Comparison of ENCODE assay signal across 35 cellular contexts in genomic region chr1:82260051-82260450, GRCh38.
DNase-seq lines count a peak whose midpoint lies in the region; ATAC-seq and TF ChIP-seq lines count a peak whose summit lies in the region.
"Had no signal": no experiment of that assay in that cellular context is flagged by ENCODE, and none has a peak within 500 bp of the region (broad histone marks: within the 10 kb centered on the region; RNA-seq: fewer than 3 reads in every experiment).

No MANE protein-coding gene starts in this region.

- H3K4me3 ChIP-seq in Peyer's patch, result no peak overlapping the region
- H3K4me3 ChIP-seq: ascending aorta, heart right ventricle, neural progenitor cell, right atrium auricular region, smooth muscle cell, suprapubic skin, upper lobe of left lung had no signal

- peaks cover 11% of the 10 kb centered on the region for H3K4me1 Mint-ChIP-seq in glutamatergic neuron (ENCODE audit: low read depth, unreplicated experiment)
- H3K4me1 Mint-ChIP-seq: activated CD8-positive, alpha-beta memory T cell treated with anti-CD3 and anti-CD28 coated beads, Interleukin-2, amount 10 ng/mL, durations not matched to agents 7 days and 5 days; activated naive CD8-positive, alpha-beta T cell treated with anti-CD3 and anti-CD28 coated beads, Interleukin-2, amount 10 ng/mL, durations not matched to agents 7 days and 5 days; central memory CD8-positive, alpha-beta T cell had no signal

- H3K36me3 ChIP-seq in Peyer's patch, result no peaks in the 10 kb centered on the region
- H3K36me3 ChIP-seq: ascending aorta, heart right ventricle, neural progenitor cell, right atrium auricular region, suprapubic skin, upper lobe of left lung had no signal

- no peaks in the 10 kb centered on the region for H3K27me3 ChIP-seq in Peyer's patch
- H3K27me3 ChIP-seq: ascending aorta, heart right ventricle, neural progenitor cell, right atrium auricular region, suprapubic skin, upper lobe of left lung had no signal

- H3K27ac ChIP-seq in Peyer's patch, result no peak overlapping the region
- H3K27ac ChIP-seq: ascending aorta, heart right ventricle, neural progenitor cell, right atrium auricular region, suprapubic skin, upper lobe of left lung had no signal

- no peak for ATAC-seq in HG02642 (IDR thresholded peaks at IDR 0.05; ENCODE audit: poor library complexity, unreplicated experiment)
- ATAC-seq: activated CD4-positive, CD25-positive, alpha-beta regulatory T cell treated with anti-CD3 and anti-CD28 coated beads, Interleukin-2, amount 50 U/mL, for 24 hours; activated CD8-positive, alpha-beta memory T cell treated with anti-CD3 and anti-CD28 coated beads, Interleukin-2, amount 10 ng/mL, durations not matched to agents 7 days and 5 days; activated T-cell treated with anti-CD3 and anti-CD28 coated beads, Interleukin-2, amount 50 U/mL, for 4 hours; esophagus mucosa; heart right ventricle; left ventricle myocardium superior had no signal

- peaks cover 2% of the 10 kb centered on the region for H3K27me3 Mint-ChIP-seq in glutamatergic neuron (ENCODE audit: unreplicated experiment)
- H3K27me3 Mint-ChIP-seq: activated CD8-positive, alpha-beta memory T cell treated with anti-CD3 and anti-CD28 coated beads, Interleukin-2, amount 10 ng/mL, durations not matched to agents 7 days and 5 days; activated naive CD8-positive, alpha-beta T cell treated with anti-CD3 and anti-CD28 coated beads, Interleukin-2, amount 10 ng/mL, durations not matched to agents 7 days and 5 days; central memory CD8-positive, alpha-beta T cell; dendritic cell treated with granulocyte-macrophage colony-stimulating factor and Interleukin-4, amounts not matched to agents 40 ng/mL and 50 ng/mL, for 4 days had no signal

- no peaks in the 10 kb centered on the region for H3K4me1 ChIP-seq in Peyer's patch
- H3K4me1 ChIP-seq: ascending aorta, heart right ventricle, neural progenitor cell, right atrium auricular region, suprapubic skin, upper lobe of left lung had no signal

- no peak overlapping the region for H3K4me3 Mint-ChIP-seq in glutamatergic neuron (ENCODE audit: unreplicated experiment)
- H3K4me3 Mint-ChIP-seq: activated CD8-positive, alpha-beta memory T cell treated with anti-CD3 and anti-CD28 coated beads, Interleukin-2, amount 10 ng/mL, durations not matched to agents 7 days and 5 days; activated naive CD8-positive, alpha-beta T cell treated with anti-CD3 and anti-CD28 coated beads, Interleukin-2, amount 10 ng/mL, durations not matched to agents 7 days and 5 days; activated T-cell treated with anti-CD3 and anti-CD28 coated beads, Interleukin-2, amount 50 U/mL, for 4 hours; central memory CD8-positive, alpha-beta T cell; dendritic cell treated with granulocyte-macrophage colony-stimulating factor and Interleukin-4, amounts not matched to agents 40 ng/mL and 50 ng/mL, for 4 days; endodermal cell; neural progenitor cell had no signal

- no peaks in the 10 kb centered on the region for H3K9me3 Mint-ChIP-seq in glutamatergic neuron (ENCODE audit: unreplicated experiment)
- H3K9me3 Mint-ChIP-seq: activated naive CD8-positive, alpha-beta T cell treated with anti-CD3 and anti-CD28 coated beads, Interleukin-2, amount 10 ng/mL, durations not matched to agents 7 days and 5 days; activated T-cell treated with anti-CD3 and anti-CD28 coated beads, Interleukin-2, amount 50 U/mL, for 4 hours; dendritic cell treated with granulocyte-macrophage colony-stimulating factor and Interleukin-4, amounts not matched to agents 40 ng/mL and 50 ng/mL, for 4 days; endodermal cell; neural progenitor cell had no signal

- H3K36me3 Mint-ChIP-seq in glutamatergic neuron (ENCODE audit: unreplicated experiment), result no peaks in the 10 kb centered on the region
- H3K36me3 Mint-ChIP-seq: activated CD8-positive, alpha-beta memory T cell treated with anti-CD3 and anti-CD28 coated beads, Interleukin-2, amount 10 ng/mL, durations not matched to agents 7 days and 5 days; activated naive CD8-positive, alpha-beta T cell treated with anti-CD3 and anti-CD28 coated beads, Interleukin-2, amount 10 ng/mL, durations not matched to agents 7 days and 5 days; neural progenitor cell had no signal

- DNase-seq in NCI-H146 (lab: John Stamatoyannopoulos, UW) (peak; percentile 9), NCI-H146 treated with DMSO at 0.1 percent for 48 hours (lab: John Stamatoyannopoulos, UW; ENCODE audit: unreplicated experiment) (no peak), DMS53 treated with DMSO at 0.1 percent for 48 hours (lab: John Stamatoyannopoulos, UW; ENCODE audit: unreplicated experiment) (peak; percentile 39), astrocyte of the hippocampus (ENCODE audit: low read depth, low spot score) (peak; percentile 18), glutamatergic neuron (no peak), H4 (ENCODE audit: low spot score) (no peak), Peyer's patch (no peak)
- DNase-seq: activated CD4-positive, alpha-beta T cell treated with anti-CD3 and anti-CD28 coated beads, Interleukin-2, amount 50 U/mL, for 4 hours; activated CD8-positive, alpha-beta memory T cell treated with anti-CD3 and anti-CD28 coated beads, Interleukin-2, amount 10 ng/mL, durations not matched to agents 7 days and 5 days; activated gamma-delta T cell; activated naive CD8-positive, alpha-beta T cell treated with anti-CD3 and anti-CD28 coated beads, Interleukin-2, amount 10 ng/mL, durations not matched to agents 7 days and 5 days; activated T-cell treated with anti-CD3 and anti-CD28 coated beads, Interleukin-2, amount 50 U/mL, for 4 hours; Calu3; endodermal cell; foreskin melanocyte; HCEC 1CT; Karpas-422; left ventricle myocardium superior; NCI-H1417 treated with DMSO at 0.1 percent for 48 hours; posterior cingulate gyrus; Right ventricle myocardium superior; stimulated activated naive CD4-positive, alpha-beta T cell treated with Interleukin-2 at 50 U/mL for 16 hours; T-helper 2 cell; upper lobe of left lung had no signal

- H3K27ac Mint-ChIP-seq in glutamatergic neuron (ENCODE audit: unreplicated experiment), result peak overlapping the region; percentile 54
- H3K27ac Mint-ChIP-seq: activated CD8-positive, alpha-beta memory T cell treated with anti-CD3 and anti-CD28 coated beads, Interleukin-2, amount 10 ng/mL, durations not matched to agents 7 days and 5 days; activated naive CD8-positive, alpha-beta T cell treated with anti-CD3 and anti-CD28 coated beads, Interleukin-2, amount 10 ng/mL, durations not matched to agents 7 days and 5 days; dendritic cell treated with granulocyte-macrophage colony-stimulating factor and Interleukin-4, amounts not matched to agents 40 ng/mL and 50 ng/mL, for 4 days; endodermal cell; neural progenitor cell had no signal

- H3K9me3 ChIP-seq in Peyer's patch, result no peaks in the 10 kb centered on the region
- H3K9me3 ChIP-seq: ascending aorta, heart right ventricle, right atrium auricular region, suprapubic skin, upper lobe of left lung had no signal

- TF ChIP-seq CTCF in glutamatergic neuron (IDR thresholded peaks at IDR 0.05; ENCODE audit: partially characterized antibody, unreplicated experiment) (no peak), Peyer's patch (IDR thresholded peaks at IDR 0.05) (no peak)

- no peak for TF ChIP-seq POLR2A in Peyer's patch (IDR thresholded peaks at IDR 0.05)

Comparison
In these comparisons a context has a peak if more than half of its experiments do, and no peak if none do; other contexts are left out.
1. DNase-seq: peak in NCI-H146 (single experiment), DMS53 treated with DMSO at 0.1 percent for 48 hours (single experiment) and astrocyte of the hippocampus (single experiment); none in NCI-H146 treated with DMSO at 0.1 percent for 48 hours (single experiment), glutamatergic neuron (single experiment), H4 (single experiment) and Peyer's patch (0 of 3).